Comparison of ENCODE assay signal across 13 cellular contexts in the genomic region with DNA sequence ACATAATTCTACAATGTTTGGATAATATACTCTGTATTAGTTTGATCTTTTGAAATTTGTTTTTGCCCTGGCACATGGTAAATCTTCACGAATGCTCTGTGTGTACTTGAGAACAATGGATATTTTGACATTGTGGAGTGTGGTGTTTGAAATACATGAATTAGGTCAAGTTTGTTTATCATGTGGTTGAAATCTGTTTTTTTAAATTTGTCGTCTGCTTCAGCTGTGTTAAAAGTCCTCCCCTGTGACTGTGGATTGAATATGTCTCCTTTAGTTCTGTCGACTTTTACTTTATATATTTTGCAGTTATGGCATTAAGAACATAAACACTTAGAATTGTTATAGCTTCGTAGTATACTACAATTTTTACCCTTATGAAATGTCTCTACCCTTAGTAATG.
DNase-seq lines count a peak whose midpoint lies in the region; ATAC-seq and TF ChIP-seq lines count a peak whose summit lies in the region.
"Had no signal": no experiment of that assay in that cellular context is flagged by ENCODE, and none has a peak within 500 bp of the region (broad histone marks: within the 10 kb centered on the region; RNA-seq: fewer than 3 reads in every experiment).

No MANE protein-coding gene starts in this region.

- TF ChIP-seq POLR2A in gastrocnemius medialis (IDR thresholded peaks at IDR 0.05) (no peak), spleen (IDR thresholded peaks at IDR 0.05) (no peak)

- peaks cover 8 to 25% of the 10 kb centered on the region in 2 donors for H3K4me1 ChIP-seq in gastrocnemius medialis
- peaks cover 21 to 41% (median 29%) of the 10 kb centered on the region in 6 donors for H3K4me1 ChIP-seq in spleen
- H3K4me1 ChIP-seq: HAP-1 had no signal

- peak; percentile 75 for ATAC-seq in effector memory CD8-positive, alpha-beta T cell (replicated peaks)
- ATAC-seq in gastrocnemius medialis, result no peak
- ATAC-seq: A549 had no signal

- no peaks in the 10 kb centered on the region for H3K36me3 ChIP-seq in gastrocnemius medialis
- no peaks in the 10 kb centered on the region for H3K36me3 ChIP-seq in spleen
- H3K36me3 ChIP-seq: BLaER1 treated with 17β-estradiol and CSF1 and Interleukin-3, amounts not matched to agents 10 nM and 100 nM; HAP-1 had no signal

- peak overlapping the region in 1 of 2 donors; percentile 42 for H3K4me3 Mint-ChIP-seq in effector memory CD8-positive, alpha-beta T cell
- no peak overlapping the region for H3K4me3 Mint-ChIP-seq in activated naive CD8-positive, alpha-beta T cell treated with anti-CD3 and anti-CD28 coated beads for 36 hours

- H3K36me3 Mint-ChIP-seq in effector memory CD8-positive, alpha-beta T cell (ENCODE audit: insufficient read depth), result peaks cover 10% of the 10 kb centered on the region
- no peaks in the 10 kb centered on the region for H3K36me3 Mint-ChIP-seq in activated naive CD8-positive, alpha-beta T cell treated with anti-CD3 and anti-CD28 coated beads for 36 hours

- H3K4me1 Mint-ChIP-seq in effector memory CD8-positive, alpha-beta T cell (ENCODE audit: low read depth in 2 of 2), result peaks cover 0 to 29% of the 10 kb centered on the region in 2 donors
- peaks cover 2% of the 10 kb centered on the region for H3K4me1 Mint-ChIP-seq in activated naive CD8-positive, alpha-beta T cell treated with anti-CD3 and anti-CD28 coated beads for 36 hours

- H3K27ac ChIP-seq in gastrocnemius medialis (no peak overlapping the region), spleen (no peak overlapping the region)
- H3K27ac ChIP-seq: 22Rv1, GM23248 had no signal

- in situ Hi-C loops in gastrocnemius medialis (cut with MboI; ENCODE audit: low sequenced_read_pairs in 4 of 4), result loop anchor here (5.0 to 25.0 kb wide), 5 partner anchors 64 to 577 kb away; partner anchors contain the start of genes BNIP1 (in 1 of the 4) and DUSP1 (in 1 of the 4)

- 70 to 81% (median 73%) methylated on average over 4 of the region's 4 CpGs for WGBS in spleen, 5 donors

- no peaks in the 10 kb centered on the region for H3K27me3 ChIP-seq in gastrocnemius medialis
- peaks cover 0 to 44% (median 0%) of the 10 kb centered on the region in 7 donors for H3K27me3 ChIP-seq in spleen (replicated peaks in 1 of 7)
- H3K27me3 ChIP-seq: BLaER1 treated with 17β-estradiol and CSF1 and Interleukin-3, amounts not matched to agents 10 nM and 100 nM had no signal

- TF ChIP-seq CTCF in gastrocnemius medialis (IDR thresholded peaks at IDR 0.05 in 4 of 5, conservative IDR thresholded peaks at IDR 0.05 in 1 of 5), result no peak
- TF ChIP-seq CTCF in spleen (IDR thresholded peaks at IDR 0.05 in 8 of 11, conservative IDR thresholded peaks at IDR 0.05 in 3 of 11), result no peak

- H3K27ac Mint-ChIP-seq in effector memory CD8-positive, alpha-beta T cell, result peak overlapping the region in 1 of 2 donors; percentile 71
- H3K27ac Mint-ChIP-seq in activated naive CD8-positive, alpha-beta T cell treated with anti-CD3 and anti-CD28 coated beads for 36 hours, result no peak overlapping the region

- H3K9me3 Mint-ChIP-seq in effector memory CD8-positive, alpha-beta T cell, result no peaks in the 10 kb centered on the region
- no peaks in the 10 kb centered on the region for H3K9me3 Mint-ChIP-seq in activated naive CD8-positive, alpha-beta T cell treated with anti-CD3 and anti-CD28 coated beads for 36 hours

- intact Hi-C loops in gastrocnemius medialis (cut with DNase I; ENCODE audit: low total_unique reads) (loop anchor here (10.0 kb wide), 2 partner anchors 124 to 434 kb away; partner anchors contain the start of genes BNIP1 and ERGIC1), spleen (cut with DNase I; ENCODE audit: low total_unique reads) (loop anchor here (10.0 kb wide), 1 partner anchor 434 kb away; the partner anchor contains the start of gene BNIP1)

- H3K27me3 Mint-ChIP-seq in effector memory CD8-positive, alpha-beta T cell, result peaks cover 25 to 29% of the 10 kb centered on the region in 2 donors
- H3K27me3 Mint-ChIP-seq in activated naive CD8-positive, alpha-beta T cell treated with anti-CD3 and anti-CD28 coated beads for 36 hours, result peaks cover 26% of the 10 kb centered on the region

- DNase-seq in DMS53 (lab: John Stamatoyannopoulos, UW) (peak; percentile 36), DMS53 treated with DMSO at 0.1 percent for 48 hours (lab: John Stamatoyannopoulos, UW; ENCODE audit: unreplicated experiment) (no peak), NCI-H2029 treated with DMSO at 0.1 percent for 48 hours (lab: John Stamatoyannopoulos, UW) (peak; percentile 12), gastrocnemius medialis (no peak), spleen (no peak)
- no peak for DNase-seq in effector memory CD8-positive, alpha-beta T cell
- DNase-seq in activated naive CD8-positive, alpha-beta T cell treated with anti-CD3 and anti-CD28 coated beads for 36 hours, result no peak
- DNase-seq: Calu3, GM23248 had no signal

- no peak overlapping the region for H3K4me3 ChIP-seq in gastrocnemius medialis
- H3K4me3 ChIP-seq in spleen, result no peak overlapping the region
- H3K4me3 ChIP-seq: A549; BLaER1 treated with 17β-estradiol and CSF1 and Interleukin-3, amounts not matched to agents 10 nM and 100 nM; GM23248; HAP-1 had no signal

- H3K9me3 ChIP-seq in gastrocnemius medialis, result no peaks in the 10 kb centered on the region
- no peaks in the 10 kb centered on the region for H3K9me3 ChIP-seq in spleen
- H3K9me3 ChIP-seq: A549; BLaER1 treated with 17β-estradiol and CSF1 and Interleukin-3, amounts not matched to agents 10 nM and 100 nM; HAP-1 had no signal

Comparison
In these comparisons a context has a peak if more than half of its experiments do, and no peak if none do; other contexts are left out.
1. DNase-seq: peak in DMS53 (single experiment) and NCI-H2029 treated with DMSO at 0.1 percent for 48 hours (single experiment); none in DMS53 treated with DMSO at 0.1 percent for 48 hours (single experiment), effector memory CD8-positive, alpha-beta T cell (0 of 3), gastrocnemius medialis (0 of 2), activated naive CD8-positive, alpha-beta T cell treated with anti-CD3 and anti-CD28 coated beads for 36 hours (single experiment) and spleen (single experiment).